12 cellular contexts compared by ENCODE assay signal in genomic region chr10:32970910-32971309, GRCh38. TPM values are rescaled to one million over a fixed set of nuclear protein-coding genes. Genes with fewer than 3 reads are reported as not detected.
A peak's percentile ranks its signal among the peaks of the same experiment; 100 is the strongest.
DNase-seq lines count a peak whose midpoint lies in the region; ATAC-seq and TF ChIP-seq lines count a peak whose summit lies in the region.
"Had no signal": no experiment of that assay in that cellular context is flagged by ENCODE, and none has a peak within 500 bp of the region (broad histone marks: within the 10 kb centered on the region; RNA-seq: fewer than 3 reads in every experiment).

No MANE protein-coding gene starts in this region.

- H3K9me3 Mint-ChIP-seq in WTC11 = peaks cover 15% of the 10 kb centered on the region
- no peaks in the 10 kb centered on the region for H3K9me3 Mint-ChIP-seq in MCF 10A (ENCODE audit: unreplicated experiment)
- H3K9me3 Mint-ChIP-seq in activated T-helper 1 cell treated with anti-CD3 and anti-CD28 coated beads, Interleukin-12 subunit alpha, Interleukin-12 subunit beta, Interleukin-2, Interleukin-4 antibody, amounts not matched to agents 30 ng/mL and 10 ng/mL and 1 ng/mL, durations not matched to agents 14 hours and 24 hours and 36 hours = no peaks in the 10 kb centered on the region
- H3K9me3 Mint-ChIP-seq in activated naive CD8-positive, alpha-beta T cell treated with anti-CD3 and anti-CD28 coated beads for 36 hours = no peaks in the 10 kb centered on the region
- H3K9me3 Mint-ChIP-seq: activated CD8-positive, alpha-beta T cell treated with anti-CD3 and anti-CD28 coated beads for 36 hours had no signal

- H3K27me3 Mint-ChIP-seq in WTC11 (ENCODE audit: low read depth) = no peaks in the 10 kb centered on the region
- H3K27me3 Mint-ChIP-seq in MCF 10A (ENCODE audit: insufficient read depth, unreplicated experiment) = no peaks in the 10 kb centered on the region
- peaks cover 9% of the 10 kb centered on the region for H3K27me3 Mint-ChIP-seq in activated T-helper 1 cell treated with anti-CD3 and anti-CD28 coated beads, Interleukin-12 subunit alpha, Interleukin-12 subunit beta, Interleukin-2, Interleukin-4 antibody, amounts not matched to agents 30 ng/mL and 10 ng/mL and 1 ng/mL, durations not matched to agents 14 hours and 24 hours and 36 hours (ENCODE audit: insufficient read depth)
- peaks cover 3% of the 10 kb centered on the region for H3K27me3 Mint-ChIP-seq in activated naive CD8-positive, alpha-beta T cell treated with anti-CD3 and anti-CD28 coated beads for 36 hours
- H3K27me3 Mint-ChIP-seq: activated CD8-positive, alpha-beta T cell treated with anti-CD3 and anti-CD28 coated beads for 36 hours had no signal

- H3K4me3 Mint-ChIP-seq in WTC11 (no peak overlapping the region), MCF 10A (ENCODE audit: unreplicated experiment) (no peak overlapping the region)
- H3K4me3 Mint-ChIP-seq in activated T-helper 1 cell treated with anti-CD3 and anti-CD28 coated beads, Interleukin-12 subunit alpha, Interleukin-12 subunit beta, Interleukin-2, Interleukin-4 antibody, amounts not matched to agents 30 ng/mL and 10 ng/mL and 1 ng/mL, durations not matched to agents 14 hours and 24 hours and 36 hours = no peak overlapping the region
- no peak overlapping the region for H3K4me3 Mint-ChIP-seq in activated naive CD8-positive, alpha-beta T cell treated with anti-CD3 and anti-CD28 coated beads for 36 hours
- H3K4me3 Mint-ChIP-seq: activated CD8-positive, alpha-beta T cell treated with anti-CD3 and anti-CD28 coated beads for 36 hours had no signal

- H3K36me3 Mint-ChIP-seq in WTC11 = no peaks in the 10 kb centered on the region
- H3K36me3 Mint-ChIP-seq in MCF 10A (ENCODE audit: insufficient read depth, unreplicated experiment) = no peaks in the 10 kb centered on the region
- H3K36me3 Mint-ChIP-seq in activated T-helper 1 cell treated with anti-CD3 and anti-CD28 coated beads, Interleukin-12 subunit alpha, Interleukin-12 subunit beta, Interleukin-2, Interleukin-4 antibody, amounts not matched to agents 30 ng/mL and 10 ng/mL and 1 ng/mL, durations not matched to agents 14 hours and 24 hours and 36 hours (ENCODE audit: low read depth) = no peaks in the 10 kb centered on the region
- H3K36me3 Mint-ChIP-seq in activated naive CD8-positive, alpha-beta T cell treated with anti-CD3 and anti-CD28 coated beads for 36 hours = no peaks in the 10 kb centered on the region

- peaks cover 37% of the 10 kb centered on the region for H3K4me1 Mint-ChIP-seq in WTC11
- peaks cover 26% of the 10 kb centered on the region for H3K4me1 Mint-ChIP-seq in MCF 10A (ENCODE audit: insufficient read depth, unreplicated experiment)
- H3K4me1 Mint-ChIP-seq in activated T-helper 1 cell treated with anti-CD3 and anti-CD28 coated beads, Interleukin-12 subunit alpha, Interleukin-12 subunit beta, Interleukin-2, Interleukin-4 antibody, amounts not matched to agents 30 ng/mL and 10 ng/mL and 1 ng/mL, durations not matched to agents 14 hours and 24 hours and 36 hours (ENCODE audit: low read depth) = peaks cover 9% of the 10 kb centered on the region
- H3K4me1 Mint-ChIP-seq in activated naive CD8-positive, alpha-beta T cell treated with anti-CD3 and anti-CD28 coated beads for 36 hours = no peaks in the 10 kb centered on the region

- POLR2A ChIA-PET in WTC11 (lab: Charles Lee) (no interaction called here), MCF 10A (lab: Yijun Ruan, JAX) (interaction anchor here (1.2 to 3.8 kb wide), 6 partner anchors 9 to 27 kb away, joined by 3 to 44 read pairs (median 16); no protein-coding TSS in a partner anchor)

- no TSS peak for BruUV-seq in MCF 10A (replicated peaks; lab: Mats Ljungman, UMichigan)

- no peak for TF ChIP-seq CTCF in WTC11 (IDR thresholded peaks at IDR 0.05)
- TF ChIP-seq CTCF in MCF 10A (IDR thresholded peaks at IDR 0.05; ENCODE audit: unreplicated experiment) = no peak

- ATAC-seq in GM19438 (IDR thresholded peaks at IDR 0.05; ENCODE audit: low read depth, unreplicated experiment) = peak; percentile 59
- peak; percentile 87 for ATAC-seq in HG02973 (IDR thresholded peaks at IDR 0.05; ENCODE audit: unreplicated experiment)
- ATAC-seq in WTC11 = no peak
- ATAC-seq: activated CD8-positive, alpha-beta T cell treated with anti-CD3 and anti-CD28 coated beads for 36 hours; foreskin keratinocyte had no signal

- CTCF ChIA-PET in WTC11 (lab: Charles Lee) = interaction anchor here (0.7 kb wide), 1 partner anchor 39 kb away, joined by 3 read pairs; no protein-coding TSS in a partner anchor
- CTCF ChIA-PET in MCF 10A (lab: Yijun Ruan, JAX) = no interaction called here

- peak overlapping the region; percentile 27; the same call in 1 of the 2 replicates for H3K27ac Mint-ChIP-seq in WTC11
- H3K27ac Mint-ChIP-seq in MCF 10A (ENCODE audit: low read depth, unreplicated experiment) = no peak overlapping the region
- no peak overlapping the region for H3K27ac Mint-ChIP-seq in activated T-helper 1 cell treated with anti-CD3 and anti-CD28 coated beads, Interleukin-12 subunit alpha, Interleukin-12 subunit beta, Interleukin-2, Interleukin-4 antibody, amounts not matched to agents 30 ng/mL and 10 ng/mL and 1 ng/mL, durations not matched to agents 14 hours and 24 hours and 36 hours
- H3K27ac Mint-ChIP-seq in activated naive CD8-positive, alpha-beta T cell treated with anti-CD3 and anti-CD28 coated beads for 36 hours = no peak overlapping the region
- H3K27ac Mint-ChIP-seq: activated CD8-positive, alpha-beta T cell treated with anti-CD3 and anti-CD28 coated beads for 36 hours had no signal

- intact Hi-C loops in MCF 10A (cut with micrococcal nuclease) = no loop called here
- intact Hi-C loops in activated T-helper 1 cell treated with anti-CD3 and anti-CD28 coated beads, Interleukin-12 subunit alpha, Interleukin-12 subunit beta, Interleukin-2, Interleukin-4 antibody, amounts not matched to agents 30 ng/mL and 10 ng/mL and 1 ng/mL, durations not matched to agents 14 hours and 24 hours and 36 hours (cut with micrococcal nuclease) = no loop called here

- DNase-seq in Caki2 (ENCODE audit: low read depth) (peak; percentile 60), WTC11 (ENCODE audit: low spot score) (no peak), NCI-H2171 treated with DMSO at 0.1 percent for 48 hours (lab: John Stamatoyannopoulos, UW) (no peak), MCF 10A (ENCODE audit: unreplicated experiment) (no peak)
- DNase-seq in activated T-helper 1 cell treated with anti-CD3 and anti-CD28 coated beads, Interleukin-12 subunit alpha, Interleukin-12 subunit beta, Interleukin-2, Interleukin-4 antibody, amounts not matched to agents 30 ng/mL and 10 ng/mL and 1 ng/mL, durations not matched to agents 14 hours and 24 hours and 36 hours (ENCODE audit: low spot score) = no peak
- DNase-seq in activated naive CD8-positive, alpha-beta T cell treated with anti-CD3 and anti-CD28 coated beads for 36 hours = no peak
- DNase-seq: activated CD8-positive, alpha-beta T cell treated with anti-CD3 and anti-CD28 coated beads for 36 hours; foreskin keratinocyte; left cardiac atrium; stimulated activated naive CD4-positive, alpha-beta T cell treated with Interleukin-2 at 50 U/mL for 16 hours had no signal

- in situ Hi-C loops in Caki2 (cut with HindIII; ENCODE audit: low pct_unique_long_range_greater_than_20kb, low sequenced_read_pairs) = no loop called here

TF ChIP-seq in WTC11, 78 proteins besides CTCF, POLR2A, EP300 and RAD21:
- TF ChIP-seq EMX1 (CRISPR knock-in tag; IDR thresholded peaks at IDR 0.05) (no peak), ZNF425 (CRISPR knock-in tag; conservative IDR thresholded peaks at IDR 0.05) (no peak)
TF ChIP-seq in WTC11: peak in this region for 0.

RNA-seq across cellular contexts. Expression of gene ITGB1, which starts 12.9 kb away (rescaled TPM):
- total RNA-seq in Caki2 (2014; rRNA removed; shearing (Covaris generic); ENCODE audit: low replicate concordance) = 894 and 953 TPM in 2 replicates
- total RNA-seq in WTC11 (2021) = 317 to 344 TPM (median 321 TPM) in 3 replicates
- 680 and 703 TPM in 2 replicates for total RNA-seq in MCF 10A (2022)
- 51.4 and 61.4 TPM in 2 replicates for total RNA-seq in activated T-helper 1 cell treated with anti-CD3 and anti-CD28 coated beads, Interleukin-12 subunit alpha, Interleukin-12 subunit beta, Interleukin-2, Interleukin-4 antibody, amounts not matched to agents 30 ng/mL and 10 ng/mL and 1 ng/mL, durations not matched to agents 14 hours and 24 hours and 36 hours
- total RNA-seq in activated naive CD8-positive, alpha-beta T cell treated with anti-CD3 and anti-CD28 coated beads for 36 hours = 10 to 100 TPM; 43.2 to 48.9 TPM
